In the genomic region with DNA sequence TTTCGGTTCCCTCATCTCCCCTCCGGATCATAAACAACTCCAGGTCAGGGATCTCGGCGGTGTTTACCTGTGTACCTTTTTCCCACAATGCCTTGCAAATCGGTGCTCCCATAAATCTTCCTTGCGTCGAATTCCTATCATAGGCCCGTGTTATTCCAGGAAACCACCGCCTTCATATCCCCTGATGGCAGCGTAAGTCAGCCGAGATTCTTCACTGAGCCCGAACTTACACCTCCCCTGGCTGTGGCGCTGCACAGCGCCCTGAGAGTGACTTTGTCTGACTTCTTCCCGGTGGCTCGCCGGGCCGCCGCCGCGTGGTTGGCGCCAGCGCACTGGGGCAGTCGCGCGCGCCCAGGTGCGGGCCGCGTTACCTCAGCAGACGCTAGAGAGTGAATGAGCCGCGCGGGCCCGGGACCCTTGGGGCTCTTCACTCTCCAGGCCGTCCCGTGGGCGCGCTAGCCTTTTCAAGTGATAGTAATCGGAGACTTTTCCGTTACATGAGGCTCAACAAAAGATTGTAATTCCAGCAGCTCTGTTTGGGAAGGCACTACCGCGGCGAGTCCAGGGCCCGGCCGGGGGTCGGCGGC, we compare ENCODE assay signal across 8 cellular contexts.
DNase-seq lines count a peak whose midpoint lies in the region; ATAC-seq lines count a peak whose summit lies in the region.

No MANE protein-coding gene starts in this region.

- H3K36me3 ChIP-seq in HUES48 (ENCODE audit: control insufficient read depth, insufficient read depth, low read length): no peaks in the 10 kb centered on the region

- no peaks in the 10 kb centered on the region for H3K27me3 ChIP-seq in HUES48 (ENCODE audit: control insufficient read depth, insufficient read depth, low read length)

- no peaks in the 10 kb centered on the region for H3K9me3 Mint-ChIP-seq in activated naive CD8-positive, alpha-beta T cell treated with anti-CD3 and anti-CD28 coated beads for 36 hours

- H3K4me1 ChIP-seq in HUES48 (ENCODE audit: control insufficient read depth, insufficient read depth, low read length): peaks cover 26% of the 10 kb centered on the region

- peak overlapping the region; percentile 100 for H3K4me3 ChIP-seq in HUES48 (ENCODE audit: low read depth, low read length)

- peak overlapping the region; percentile 93 for H3K9ac ChIP-seq in HUES48 (ENCODE audit: low read depth, low read length)

- peaks cover 44% of the 10 kb centered on the region for H3K4me1 Mint-ChIP-seq in activated naive CD8-positive, alpha-beta T cell treated with anti-CD3 and anti-CD28 coated beads for 36 hours

- ATAC-seq in GM21360 (IDR thresholded peaks at IDR 0.05; ENCODE audit: unreplicated experiment): peak; percentile 39
- ATAC-seq in left ventricle myocardium superior: peak; percentile 67
- peak; percentile 22 for ATAC-seq in sciatic nerve

- peak overlapping the region; percentile 75 for H3K27ac Mint-ChIP-seq in activated naive CD8-positive, alpha-beta T cell treated with anti-CD3 and anti-CD28 coated beads for 36 hours

- no peaks in the 10 kb centered on the region for H3K9me3 ChIP-seq in HUES48 (ENCODE audit: control insufficient read depth, insufficient read depth, low read length)

- H3K4me3 Mint-ChIP-seq in activated naive CD8-positive, alpha-beta T cell treated with anti-CD3 and anti-CD28 coated beads for 36 hours: peak overlapping the region; percentile 78

- peaks cover 15% of the 10 kb centered on the region for H3K36me3 Mint-ChIP-seq in activated naive CD8-positive, alpha-beta T cell treated with anti-CD3 and anti-CD28 coated beads for 36 hours

- H3K27me3 Mint-ChIP-seq in activated naive CD8-positive, alpha-beta T cell treated with anti-CD3 and anti-CD28 coated beads for 36 hours: no peaks in the 10 kb centered on the region

- peak overlapping the region; percentile 98 for H3K27ac ChIP-seq in HUES48 (ENCODE audit: low read depth, low read length)

- intact Hi-C loops in left ventricle myocardium superior (cut with micrococcal nuclease): no loop called here
- intact Hi-C loops in sciatic nerve (cut with DNase I): no loop called here

- DNase-seq in D341Med (ENCODE audit: low spot score) (peak; percentile 55), SK-N-DZ (ENCODE audit: low spot score) (peak; percentile 60), left ventricle myocardium superior (peak; percentile 77), sciatic nerve (ENCODE audit: low spot score) (peak; percentile 72), DMS114 treated with DMSO at 0.1 percent for 48 hours (lab: John Stamatoyannopoulos, UW; ENCODE audit: unreplicated experiment) (no peak)
- DNase-seq in activated naive CD8-positive, alpha-beta T cell treated with anti-CD3 and anti-CD28 coated beads for 36 hours: peak; percentile 80
